18 cellular contexts compared by ENCODE assay signal in genomic region chr4:100954048-100954447, GRCh38.
DNase-seq lines count a peak whose midpoint lies in the region; ATAC-seq and TF ChIP-seq lines count a peak whose summit lies in the region.
"Had no signal": no experiment of that assay in that cellular context is flagged by ENCODE, and none has a peak within 500 bp of the region (broad histone marks: within the 10 kb centered on the region; RNA-seq: fewer than 3 reads in every experiment).

No MANE protein-coding gene starts in this region.

- no peaks in the 10 kb centered on the region; a peak in 1 of 4 replicates for H3K4me1 ChIP-seq in SK-N-SH (ENCODE audit: control insufficient read depth in 1 of 2, insufficient read depth in 2 of 2, low read depth in 1 of 2, low read length in 1 of 2)
- H3K4me1 ChIP-seq: BLaER1, Caco-2 had no signal

- TF ChIP-seq RAD21 in SK-N-SH (IDR thresholded peaks at IDR 0.05; ENCODE audit: low read length) = no peak

- no peak for TF ChIP-seq CTCF in SK-N-SH (IDR thresholded peaks at IDR 0.05)

- no peak for DNase-seq in SK-N-SH
- DNase-seq in caudate nucleus (lab: John Stamatoyannopoulos, UW) = peak in 2 of 61 donors; percentile 26 to 37
- peak; percentile 24 for DNase-seq in middle frontal gyrus (ENCODE audit: extremely low spot score, low spot score)
- DNase-seq in superior temporal gyrus (ENCODE audit: extremely low spot score) = peak; percentile 46
- DNase-seq in left lobe of liver (ENCODE audit: low spot score) = no peak
- DNase-seq: Caco-2; CD4-positive, CD25-positive, alpha-beta regulatory T cell; CD8-positive, alpha-beta T cell; DMS153; DND-41; H9 had no signal

- no peak for TF ChIP-seq EP300 in SK-N-SH (IDR thresholded peaks at IDR 0.05; ENCODE audit: borderline replicate concordance in 1 of 2, low read depth in 1 of 2, low read length in 1 of 2)

- H3K27ac ChIP-seq in SK-N-SH (ENCODE audit: low read depth in 2 of 2, low read length in 1 of 2) (no peak overlapping the region), caudate nucleus (ENCODE audit: low read depth, low read length) (peak overlapping the region; percentile 82)
- H3K27ac ChIP-seq: 22Rv1, BLaER1, C4-2B had no signal

- WGBS in SK-N-SH (ENCODE audit: low lambda C conversion rate) = 75% methylated on average over 2 of the region's 2 CpGs

- H3K36me3 ChIP-seq in SK-N-SH (replicated peaks in 1 of 2; ENCODE audit: control insufficient read depth in 1 of 2, insufficient read depth in 2 of 2, low read length in 1 of 2) = no peaks in the 10 kb centered on the region
- H3K36me3 ChIP-seq: BLaER1 had no signal

- no peak overlapping the region for H3K4me3 ChIP-seq in SK-N-SH (ENCODE audit: low read depth in 2 of 2, low read length in 1 of 2)
- H3K4me3 ChIP-seq: BLaER1, GM23338 had no signal

- no peak overlapping the region for H3K9ac ChIP-seq in SK-N-SH
- H3K9ac ChIP-seq: BLaER1 had no signal

- POLR2A ChIA-PET in SK-N-SH (lab: Yijun Ruan, JAX) = no interaction called here

- no peaks in the 10 kb centered on the region for H3K27me3 ChIP-seq in SK-N-SH (ENCODE audit: insufficient read depth)
- H3K27me3 ChIP-seq: BLaER1 had no signal

- no peak overlapping the region for H3K4me2 ChIP-seq in SK-N-SH
- H3K4me2 ChIP-seq: BLaER1, GM23338 had no signal

- ATAC-seq in SK-N-SH treated with all-trans-retinoic acid at 6 μM for 48 hours (no peak), left lobe of liver (no peak), GM19324 (IDR thresholded peaks at IDR 0.05; ENCODE audit: low FRiP score, unreplicated experiment) (no peak), HG02840 (IDR thresholded peaks at IDR 0.05; ENCODE audit: low FRiP score, unreplicated experiment) (no peak)
- ATAC-seq: CD8-positive, alpha-beta T cell; GM23338 had no signal

- H2AFZ ChIP-seq in SK-N-SH (ENCODE audit: low read depth) = peak overlapping the region; percentile 2; the same call in 1 of the 2 replicates
- H2AFZ ChIP-seq: GM23338 had no signal

- H3F3A ChIP-seq in SK-N-SH (replicated peaks; ENCODE audit: insufficient read depth) = no peaks in the 10 kb centered on the region

- no peaks in the 10 kb centered on the region for H3K79me2 ChIP-seq in SK-N-SH (ENCODE audit: insufficient read depth)

- no peaks in the 10 kb centered on the region for H3K9me2 ChIP-seq in SK-N-SH

- H4K20me1 ChIP-seq in SK-N-SH (ENCODE audit: insufficient read depth) = no peaks in the 10 kb centered on the region
- H4K20me1 ChIP-seq: BLaER1 had no signal

- CTCF ChIA-PET in SK-N-SH (lab: Yijun Ruan, JAX) = no interaction called here

- no peaks in the 10 kb centered on the region for H3K9me3 ChIP-seq in SK-N-SH
- H3K9me3 ChIP-seq: BLaER1, Caco-2 had no signal

TF ChIP-seq in SK-N-SH, 30 proteins besides CTCF, POLR2A, EP300 and RAD21:
- TF ChIP-seq SMC3 (IDR thresholded peaks at IDR 0.05; ENCODE audit: low read depth, low read length) (no peak), RFX5 (IDR thresholded peaks at IDR 0.05; ENCODE audit: low read length) (no peak), MXI1 (IDR thresholded peaks at IDR 0.05; ENCODE audit: low read depth, low read length) (no peak), NFIC (IDR thresholded peaks at IDR 0.05; ENCODE audit: borderline replicate concordance) (no peak), EZH2phosphoT487 (IDR thresholded peaks at IDR 0.05; ENCODE audit: borderline replicate concordance, low read depth) (no peak), IRF3 (IDR thresholded peaks at IDR 0.05; ENCODE audit: low read depth, low read length) (no peak), ZBTB33 (IDR thresholded peaks at IDR 0.05; ENCODE audit: borderline replicate concordance, low read depth) (no peak), FOXJ3 (CRISPR knock-in tag; IDR thresholded peaks at IDR 0.05) (no peak), RCOR1 (IDR thresholded peaks at IDR 0.05; ENCODE audit: low read length) (no peak)

TF ChIP-seq in SK-N-SH treated with all-trans-retinoic acid at 6 μM for 48 hours, 23 proteins besides CTCF, POLR2A, EP300 and RAD21:
- TF ChIP-seq POU6F1 (CRISPR knock-in tag; IDR thresholded peaks at IDR 0.05; ENCODE audit: borderline replicate concordance, low read depth) = no peak
- no peak for TF ChIP-seq RARB (CRISPR knock-in tag; IDR thresholded peaks at IDR 0.05)
- no peak for TF ChIP-seq ESRRG (CRISPR knock-in tag; IDR thresholded peaks at IDR 0.05)
- no peak for TF ChIP-seq PATZ1 (CRISPR knock-in tag; IDR thresholded peaks at IDR 0.05; ENCODE audit: borderline replicate concordance)
- no peak for TF ChIP-seq TCF4 (CRISPR knock-in tag; IDR thresholded peaks at IDR 0.05; ENCODE audit: borderline replicate concordance)
- no peak for TF ChIP-seq BACH2 (CRISPR knock-in tag; IDR thresholded peaks at IDR 0.05; ENCODE audit: borderline replicate concordance)
- TF ChIP-seq TOX (CRISPR knock-in tag; IDR thresholded peaks at IDR 0.05; ENCODE audit: borderline replicate concordance) = no peak
- TF ChIP-seq ZC3H10 (CRISPR knock-in tag; IDR thresholded peaks at IDR 0.05) = no peak
- no peak for TF ChIP-seq OSR1 (CRISPR knock-in tag; IDR thresholded peaks at IDR 0.05)
- TF ChIP-seq GLIS3 (CRISPR knock-in tag; IDR thresholded peaks at IDR 0.05) = no peak
- no peak for TF ChIP-seq TSHZ2 (CRISPR knock-in tag; IDR thresholded peaks at IDR 0.05)
- TF ChIP-seq CSDC2 (CRISPR knock-in tag; IDR thresholded peaks at IDR 0.05) = no peak
- TF ChIP-seq CREB5 (CRISPR knock-in tag; IDR thresholded peaks at IDR 0.05; ENCODE audit: low read depth) = no peak
- TF ChIP-seq ZFP30 (CRISPR knock-in tag; IDR thresholded peaks at IDR 0.05) = no peak
- no peak for TF ChIP-seq ZNF565 (CRISPR knock-in tag; conservative IDR thresholded peaks at IDR 0.05; ENCODE audit: low read depth)
- TF ChIP-seq ZNF70 (CRISPR knock-in tag; IDR thresholded peaks at IDR 0.05) = no peak
- TF ChIP-seq ZNF8 (CRISPR knock-in tag; IDR thresholded peaks at IDR 0.05) = no peak
- no peak for TF ChIP-seq PPARA (CRISPR knock-in tag; IDR thresholded peaks at IDR 0.05; ENCODE audit: borderline replicate concordance)
- TF ChIP-seq ISL1 (CRISPR knock-in tag; IDR thresholded peaks at IDR 0.05) = no peak

Comparison
In these comparisons a context has a peak if more than half of its experiments do, and no peak if none do; other contexts are left out.
1. DNase-seq: peak in middle frontal gyrus (single experiment) and superior temporal gyrus (single experiment); none in SK-N-SH (single experiment) and left lobe of liver (single experiment).